Comparison of ENCODE assay signal across 11 cellular contexts in genomic region chr5:101590384-101590783, GRCh38.
A peak's percentile ranks its signal among the peaks of the same experiment; 100 is the strongest.
DNase-seq lines count a peak whose midpoint lies in the region; ATAC-seq and TF ChIP-seq lines count a peak whose summit lies in the region.
"Had no signal": no experiment of that assay in that cellular context is flagged by ENCODE, and none has a peak within 500 bp of the region (broad histone marks: within the 10 kb centered on the region; RNA-seq: fewer than 3 reads in every experiment).

No MANE protein-coding gene starts in this region.

- peaks cover 4% of the 10 kb centered on the region for H3K9me3 Mint-ChIP-seq in activated T-cell treated with anti-CD3 and anti-CD28 coated beads, Interleukin-2, amount 50 U/mL, for 4 hours

- H3K27me3 Mint-ChIP-seq in activated T-cell treated with anti-CD3 and anti-CD28 coated beads, Interleukin-2, amount 50 U/mL, for 4 hours (ENCODE audit: low read depth): no peaks in the 10 kb centered on the region

- TF ChIP-seq CTCF in AG09319 (IDR thresholded peaks at IDR 0.05; ENCODE audit: low read depth, low read length) (peak; percentile 26), GM13977 (IDR thresholded peaks at IDR 0.05; ENCODE audit: extremely low read depth, insufficient read depth, missing control alignments) (peak; percentile 35), foreskin fibroblast (IDR thresholded peaks at IDR 0.05; ENCODE audit: low read depth, low read length) (peak; percentile 30)

- no peak overlapping the region for H3K4me3 Mint-ChIP-seq in activated T-cell treated with anti-CD3 and anti-CD28 coated beads, Interleukin-2, amount 50 U/mL, for 4 hours
- H3K4me3 Mint-ChIP-seq: natural killer cell had no signal

- DNase-seq in AG09319 (ENCODE audit: extremely low read depth, low read depth) (no peak), GM13977 (ENCODE audit: low spot score) (peak; percentile 9), NCI-H69 (lab: John Stamatoyannopoulos, UW) (peak; percentile 33), foreskin fibroblast (no peak)
- DNase-seq in activated T-cell treated with anti-CD3 and anti-CD28 coated beads, Interleukin-2, amount 50 U/mL, for 4 hours: no peak
- DNase-seq: activated CD4-positive, alpha-beta T cell treated with anti-CD3 and anti-CD28 coated beads for 1 hour; foreskin melanocyte; natural killer cell had no signal

- H3K4me3 ChIP-seq in foreskin fibroblast (ENCODE audit: low read depth in 1 of 2, low read length in 2 of 2): no peak overlapping the region

- in situ Hi-C loops in GM13977 (cut with MboI; ENCODE audit: low pct_unique_long_range_greater_than_20kb, low sequenced_read_pairs, unreplicated experiment): no loop called here

- no peaks in the 10 kb centered on the region for H3K36me3 Mint-ChIP-seq in activated T-cell treated with anti-CD3 and anti-CD28 coated beads, Interleukin-2, amount 50 U/mL, for 4 hours (ENCODE audit: insufficient read depth)
- H3K36me3 Mint-ChIP-seq: natural killer cell had no signal

- no peaks in the 10 kb centered on the region for H3K4me1 Mint-ChIP-seq in activated T-cell treated with anti-CD3 and anti-CD28 coated beads, Interleukin-2, amount 50 U/mL, for 4 hours (ENCODE audit: low read depth)

- ATAC-seq in activated T-cell treated with anti-CD3 and anti-CD28 coated beads, Interleukin-2, amount 50 U/mL, for 4 hours: no peak
- ATAC-seq in HG03196 (IDR thresholded peaks at IDR 0.05; ENCODE audit: unreplicated experiment) (no peak), HG03280 (IDR thresholded peaks at IDR 0.05; ENCODE audit: unreplicated experiment) (no peak), GM18867 (IDR thresholded peaks at IDR 0.05; ENCODE audit: unreplicated experiment) (no peak)
- ATAC-seq: natural killer cell had no signal

Comparison
In these comparisons a context has a peak if more than half of its experiments do, and no peak if none do; other contexts are left out.
1. DNase-seq: peak in GM13977 (single experiment) and NCI-H69 (single experiment); none in AG09319 (single experiment), foreskin fibroblast (0 of 2) and activated T-cell treated with anti-CD3 and anti-CD28 coated beads, Interleukin-2, amount 50 U/mL, for 4 hours (single experiment).
2. Peak in every context shown above with its lines, with median percentiles within 50 percentile points of each other: CTCF ChIP-seq.